Comparison of ENCODE assay signal across 1 cellular context in the genomic region with DNA sequence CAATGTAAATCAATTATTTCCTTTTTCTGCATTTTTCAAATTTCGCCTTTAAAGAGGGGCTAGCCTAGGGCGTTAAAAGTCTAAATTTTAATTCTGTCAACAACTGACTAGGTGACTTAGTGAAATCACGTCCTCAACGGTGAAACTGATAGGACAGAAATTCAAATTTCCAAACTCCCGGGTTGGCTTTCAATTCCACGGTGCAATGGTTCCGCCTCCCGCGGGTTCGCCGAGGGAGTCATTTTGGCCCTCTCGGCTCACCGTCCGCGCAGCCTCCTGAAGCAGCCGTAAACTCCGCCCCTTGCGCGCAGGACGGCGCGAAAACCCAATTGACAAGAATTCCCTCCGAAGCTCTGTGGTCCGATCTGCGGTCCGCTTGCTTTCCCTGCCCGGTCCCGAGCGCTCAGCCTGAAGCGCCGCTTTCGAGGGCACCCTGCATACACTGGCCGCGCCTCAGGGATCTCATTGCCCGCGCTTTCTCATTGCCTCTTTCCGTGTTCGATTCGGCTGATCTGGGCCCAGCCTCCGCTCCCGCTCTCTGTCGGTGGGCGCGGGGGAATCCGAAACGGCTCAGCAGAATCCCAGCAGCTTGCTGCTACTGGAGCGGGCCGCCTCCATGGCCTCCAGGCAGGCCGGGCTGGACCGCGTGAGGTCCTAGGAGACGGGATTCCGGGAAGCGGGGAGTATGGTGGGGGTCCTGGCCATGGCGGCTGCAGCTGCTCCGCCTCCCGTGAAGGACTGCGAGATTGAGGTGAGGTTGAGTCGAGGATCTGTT.
TF ChIP-seq lines count a peak whose summit lies in the region.

ATAD5 (plus strand) TSS at position 304 of the 775 bp plus-strand sequence; CDS start at position 686, 382 bp downstream.

TF ChIP-seq in HepG2, 621 proteins besides CTCF, POLR2A, EP300 and RAD21 (continued from another document and continues in another):
- peak; percentile 98 for TF ChIP-seq GMEB1 (CRISPR knock-in tag; IDR thresholded peaks at IDR 0.05; ENCODE audit: borderline replicate concordance)
- TF ChIP-seq ZNF513 (CRISPR knock-in tag; conservative IDR thresholded peaks at IDR 0.05) = peak; percentile 77
- TF ChIP-seq ATF4 (CRISPR knock-in tag; IDR thresholded peaks at IDR 0.05) = peak in 1 of 2 experiments; percentile 79; a peak in 2 of 4 replicates
- TF ChIP-seq, protein P1, sequence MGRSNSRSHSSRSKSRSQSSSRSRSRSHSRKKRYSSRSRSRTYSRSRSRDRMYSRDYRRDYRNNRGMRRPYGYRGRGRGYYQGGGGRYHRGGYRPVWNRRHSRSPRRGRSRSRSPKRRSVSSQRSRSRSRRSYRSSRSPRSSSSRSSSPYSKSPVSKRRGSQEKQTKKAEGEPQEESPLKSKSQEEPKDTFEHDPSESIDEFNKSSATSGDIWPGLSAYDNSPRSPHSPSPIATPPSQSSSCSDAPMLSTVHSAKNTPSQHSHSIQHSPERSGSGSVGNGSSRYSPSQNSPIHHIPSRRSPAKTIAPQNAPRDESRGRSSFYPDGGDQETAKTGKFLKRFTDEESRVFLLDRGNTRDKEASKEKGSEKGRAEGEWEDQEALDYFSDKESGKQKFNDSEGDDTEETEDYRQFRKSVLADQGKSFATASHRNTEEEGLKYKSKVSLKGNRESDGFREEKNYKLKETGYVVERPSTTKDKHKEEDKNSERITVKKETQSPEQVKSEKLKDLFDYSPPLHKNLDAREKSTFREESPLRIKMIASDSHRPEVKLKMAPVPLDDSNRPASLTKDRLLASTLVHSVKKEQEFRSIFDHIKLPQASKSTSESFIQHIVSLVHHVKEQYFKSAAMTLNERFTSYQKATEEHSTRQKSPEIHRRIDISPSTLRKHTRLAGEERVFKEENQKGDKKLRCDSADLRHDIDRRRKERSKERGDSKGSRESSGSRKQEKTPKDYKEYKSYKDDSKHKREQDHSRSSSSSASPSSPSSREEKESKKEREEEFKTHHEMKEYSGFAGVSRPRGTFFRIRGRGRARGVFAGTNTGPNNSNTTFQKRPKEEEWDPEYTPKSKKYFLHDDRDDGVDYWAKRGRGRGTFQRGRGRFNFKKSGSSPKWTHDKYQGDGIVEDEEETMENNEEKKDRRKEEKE (IDR thresholded peaks at IDR 0.05) = no peak
- no peak for TF ChIP-seq ZNF569 (CRISPR knock-in tag; IDR thresholded peaks at IDR 0.05; ENCODE audit: borderline replicate concordance)
- TF ChIP-seq, protein P2, sequence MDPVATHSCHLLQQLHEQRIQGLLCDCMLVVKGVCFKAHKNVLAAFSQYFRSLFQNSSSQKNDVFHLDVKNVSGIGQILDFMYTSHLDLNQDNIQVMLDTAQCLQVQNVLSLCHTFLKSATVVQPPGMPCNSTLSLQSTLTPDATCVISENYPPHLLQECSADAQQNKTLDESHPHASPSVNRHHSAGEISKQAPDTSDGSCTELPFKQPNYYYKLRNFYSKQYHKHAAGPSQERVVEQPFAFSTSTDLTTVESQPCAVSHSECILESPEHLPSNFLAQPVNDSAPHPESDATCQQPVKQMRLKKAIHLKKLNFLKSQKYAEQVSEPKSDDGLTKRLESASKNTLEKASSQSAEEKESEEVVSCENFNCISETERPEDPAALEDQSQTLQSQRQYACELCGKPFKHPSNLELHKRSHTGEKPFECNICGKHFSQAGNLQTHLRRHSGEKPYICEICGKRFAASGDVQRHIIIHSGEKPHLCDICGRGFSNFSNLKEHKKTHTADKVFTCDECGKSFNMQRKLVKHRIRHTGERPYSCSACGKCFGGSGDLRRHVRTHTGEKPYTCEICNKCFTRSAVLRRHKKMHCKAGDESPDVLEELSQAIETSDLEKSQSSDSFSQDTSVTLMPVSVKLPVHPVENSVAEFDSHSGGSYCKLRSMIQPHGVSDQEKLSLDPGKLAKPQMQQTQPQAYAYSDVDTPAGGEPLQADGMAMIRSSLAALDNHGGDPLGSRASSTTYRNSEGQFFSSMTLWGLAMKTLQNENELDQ (CRISPR knock-in tag; IDR thresholded peaks at IDR 0.05; ENCODE audit: borderline replicate concordance) = no peak
- peak; percentile 84 for TF ChIP-seq ISL2 (CRISPR knock-in tag; IDR thresholded peaks at IDR 0.05)
- peak; percentile 83 for TF ChIP-seq ZNF331 (CRISPR knock-in tag; IDR thresholded peaks at IDR 0.05)
- peak; percentile 42; the same call in 1 of the 2 replicates for TF ChIP-seq MIER2 (CRISPR knock-in tag; IDR thresholded peaks at IDR 0.05)
- TF ChIP-seq, protein P3, sequence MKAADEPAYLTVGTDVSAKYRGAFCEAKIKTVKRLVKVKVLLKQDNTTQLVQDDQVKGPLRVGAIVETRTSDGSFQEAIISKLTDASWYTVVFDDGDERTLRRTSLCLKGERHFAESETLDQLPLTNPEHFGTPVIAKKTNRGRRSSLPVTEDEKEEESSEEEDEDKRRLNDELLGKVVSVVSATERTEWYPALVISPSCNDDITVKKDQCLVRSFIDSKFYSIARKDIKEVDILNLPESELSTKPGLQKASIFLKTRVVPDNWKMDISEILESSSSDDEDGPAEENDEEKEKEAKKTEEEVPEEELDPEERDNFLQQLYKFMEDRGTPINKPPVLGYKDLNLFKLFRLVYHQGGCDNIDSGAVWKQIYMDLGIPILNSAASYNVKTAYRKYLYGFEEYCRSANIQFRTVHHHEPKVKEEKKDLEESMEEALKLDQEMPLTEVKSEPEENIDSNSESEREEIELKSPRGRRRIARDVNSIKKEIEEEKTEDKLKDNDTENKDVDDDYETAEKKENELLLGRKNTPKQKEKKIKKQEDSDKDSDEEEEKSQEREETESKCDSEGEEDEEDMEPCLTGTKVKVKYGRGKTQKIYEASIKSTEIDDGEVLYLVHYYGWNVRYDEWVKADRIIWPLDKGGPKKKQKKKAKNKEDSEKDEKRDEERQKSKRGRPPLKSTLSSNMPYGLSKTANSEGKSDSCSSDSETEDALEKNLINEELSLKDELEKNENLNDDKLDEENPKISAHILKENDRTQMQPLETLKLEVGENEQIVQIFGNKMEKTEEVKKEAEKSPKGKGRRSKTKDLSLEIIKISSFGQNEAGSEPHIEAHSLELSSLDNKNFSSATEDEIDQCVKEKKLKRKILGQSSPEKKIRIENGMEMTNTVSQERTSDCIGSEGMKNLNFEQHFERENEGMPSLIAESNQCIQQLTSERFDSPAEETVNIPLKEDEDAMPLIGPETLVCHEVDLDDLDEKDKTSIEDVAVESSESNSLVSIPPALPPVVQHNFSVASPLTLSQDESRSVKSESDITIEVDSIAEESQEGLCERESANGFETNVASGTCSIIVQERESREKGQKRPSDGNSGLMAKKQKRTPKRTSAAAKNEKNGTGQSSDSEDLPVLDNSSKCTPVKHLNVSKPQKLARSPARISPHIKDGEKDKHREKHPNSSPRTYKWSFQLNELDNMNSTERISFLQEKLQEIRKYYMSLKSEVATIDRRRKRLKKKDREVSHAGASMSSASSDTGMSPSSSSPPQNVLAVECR (CRISPR knock-in tag; IDR thresholded peaks at IDR 0.05; ENCODE audit: borderline replicate concordance) = peak; percentile 100
- no peak for TF ChIP-seq KDM4B (CRISPR knock-in tag; IDR thresholded peaks at IDR 0.05)
- TF ChIP-seq ELF3 (CRISPR knock-in tag; IDR thresholded peaks at IDR 0.05) = peak; percentile 88
- TF ChIP-seq MTF1 (CRISPR knock-in tag; IDR thresholded peaks at IDR 0.05) = peak; percentile 52; the same call in 1 of the 2 replicates
- peak; percentile 90 for TF ChIP-seq ZNF891 (CRISPR knock-in tag; IDR thresholded peaks at IDR 0.05)
- no peak for TF ChIP-seq GRHL1 (CRISPR knock-in tag; conservative IDR thresholded peaks at IDR 0.05)
- TF ChIP-seq ZNF225 (CRISPR knock-in tag; IDR thresholded peaks at IDR 0.05) = peak; percentile 66; the same call in 1 of the 2 replicates
- TF ChIP-seq IRF1 (CRISPR knock-in tag; IDR thresholded peaks at IDR 0.05; ENCODE audit: low read depth) = no peak
- no peak for TF ChIP-seq NFRKB (IDR thresholded peaks at IDR 0.05)
- no peak for TF ChIP-seq ZNF451 (CRISPR knock-in tag; IDR thresholded peaks at IDR 0.05)
- TF ChIP-seq, protein P4, sequence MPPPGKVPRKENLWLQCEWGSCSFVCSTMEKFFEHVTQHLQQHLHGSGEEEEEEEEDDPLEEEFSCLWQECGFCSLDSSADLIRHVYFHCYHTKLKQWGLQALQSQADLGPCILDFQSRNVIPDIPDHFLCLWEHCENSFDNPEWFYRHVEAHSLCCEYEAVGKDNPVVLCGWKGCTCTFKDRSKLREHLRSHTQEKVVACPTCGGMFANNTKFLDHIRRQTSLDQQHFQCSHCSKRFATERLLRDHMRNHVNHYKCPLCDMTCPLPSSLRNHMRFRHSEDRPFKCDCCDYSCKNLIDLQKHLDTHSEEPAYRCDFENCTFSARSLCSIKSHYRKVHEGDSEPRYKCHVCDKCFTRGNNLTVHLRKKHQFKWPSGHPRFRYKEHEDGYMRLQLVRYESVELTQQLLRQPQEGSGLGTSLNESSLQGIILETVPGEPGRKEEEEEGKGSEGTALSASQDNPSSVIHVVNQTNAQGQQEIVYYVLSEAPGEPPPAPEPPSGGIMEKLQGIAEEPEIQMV (CRISPR knock-in tag; IDR thresholded peaks at IDR 0.05; ENCODE audit: low read depth) = peak; percentile 92
- TF ChIP-seq LCORL (IDR thresholded peaks at IDR 0.05) = no peak
- peak; percentile 81 for TF ChIP-seq LCORL (CRISPR knock-in tag; IDR thresholded peaks at IDR 0.05)
- peak; percentile 41 for TF ChIP-seq BCL6 (CRISPR knock-in tag; IDR thresholded peaks at IDR 0.05)
- peak; percentile 65; the same call in 1 of the 2 replicates for TF ChIP-seq ZBTB38 (CRISPR knock-in tag; IDR thresholded peaks at IDR 0.05)
- TF ChIP-seq FOXA1 (IDR thresholded peaks at IDR 0.05) = no peak
- TF ChIP-seq FOXA1 (CRISPR knock-in tag; IDR thresholded peaks at IDR 0.05) = peak; percentile 59
- TF ChIP-seq MEIS2 (CRISPR knock-in tag; IDR thresholded peaks at IDR 0.05) = peak; percentile 57; the same call in 1 of the 2 replicates
- peak; percentile 30; the same call in 1 of the 2 replicates for TF ChIP-seq NFE2 (CRISPR knock-in tag; IDR thresholded peaks at IDR 0.05)
- TF ChIP-seq, protein P5, sequence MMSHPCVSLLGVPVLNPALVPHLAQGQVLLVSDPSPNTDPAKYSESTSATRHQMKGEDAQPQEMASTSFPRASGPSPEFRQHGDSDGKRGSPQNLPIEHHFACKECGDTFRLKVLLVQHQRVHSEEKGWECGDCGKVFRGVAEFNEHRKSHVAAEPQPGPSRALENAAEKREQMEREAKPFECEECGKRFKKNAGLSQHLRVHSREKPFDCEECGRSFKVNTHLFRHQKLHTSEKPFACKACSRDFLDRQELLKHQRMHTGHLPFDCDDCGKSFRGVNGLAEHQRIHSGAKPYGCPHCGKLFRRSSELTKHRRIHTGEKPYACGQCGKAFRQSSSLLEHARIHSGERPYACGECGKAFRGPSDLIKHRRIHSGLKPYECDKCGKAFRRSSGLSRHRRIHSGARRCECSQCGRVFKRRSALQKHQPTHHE (CRISPR knock-in tag; IDR thresholded peaks at IDR 0.05; ENCODE audit: borderline replicate concordance) = no peak
- peak; percentile 44; the same call in 1 of the 2 replicates for TF ChIP-seq CHCHD3 (CRISPR knock-in tag; IDR thresholded peaks at IDR 0.05)
- TF ChIP-seq MLLT10 (CRISPR knock-in tag; IDR thresholded peaks at IDR 0.05) = no peak
- TF ChIP-seq, protein P6, sequence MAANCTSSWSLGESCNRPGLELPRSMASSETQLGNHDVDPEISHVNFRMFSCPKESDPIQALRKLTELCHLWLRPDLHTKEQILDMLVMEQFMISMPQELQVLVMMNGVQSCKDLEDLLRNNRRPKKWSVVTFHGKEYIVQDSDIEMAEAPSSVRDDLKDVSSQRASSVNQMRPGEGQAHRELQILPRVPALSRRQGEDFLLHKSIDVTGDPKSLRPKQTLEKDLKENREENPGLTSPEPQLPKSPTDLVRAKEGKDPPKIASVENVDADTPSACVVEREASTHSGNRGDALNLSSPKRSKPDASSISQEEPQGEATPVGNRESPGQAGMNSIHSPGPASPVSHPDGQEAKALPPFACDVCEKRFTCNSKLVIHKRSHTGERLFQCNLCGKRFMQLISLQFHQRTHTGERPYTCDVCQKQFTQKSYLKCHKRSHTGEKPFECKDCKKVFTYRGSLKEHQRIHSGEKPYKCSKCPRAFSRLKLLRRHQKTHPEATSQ (CRISPR knock-in tag; IDR thresholded peaks at IDR 0.05; ENCODE audit: borderline replicate concordance) = no peak
